Comparison of ENCODE assay signal across 1 cellular context in genomic region chr3:153127788-153128187, GRCh38.
TF ChIP-seq lines count a peak whose summit lies in the region.

No MANE protein-coding gene starts in this region.

TF ChIP-seq in IMR-90, 13 proteins besides CTCF, POLR2A, EP300 and RAD21 (continued from another document):
- no peak for TF ChIP-seq BHLHE40 (IDR thresholded peaks at IDR 0.05; ENCODE audit: low read depth, low read length)
- no peak for TF ChIP-seq CHD1 (IDR thresholded peaks at IDR 0.05; ENCODE audit: low read depth, low read length)
